23 cellular contexts compared by ENCODE assay signal in genomic region chr16:52455549-52456277, GRCh38.
A peak's percentile ranks its signal among the peaks of the same experiment; 100 is the strongest.
DNase-seq lines count a peak whose midpoint lies in the region; ATAC-seq, FAIRE-seq and TF ChIP-seq lines count a peak whose summit lies in the region.
"Had no signal": no experiment of that assay in that cellular context is flagged by ENCODE, and none has a peak within 500 bp of the region (broad histone marks: within the 10 kb centered on the region; RNA-seq: fewer than 3 reads in every experiment).

No MANE protein-coding gene starts in this region.

- H3K27ac ChIP-seq in astrocyte (ENCODE audit: low read depth, low read length) = no peak overlapping the region
- no peak overlapping the region for H3K27ac ChIP-seq in smooth muscle cell (ENCODE audit: low read depth)
- H3K27ac ChIP-seq: C4-2B had no signal

- H3K27ac Mint-ChIP-seq in Caco-2 (ENCODE audit: unreplicated experiment) (peak overlapping the region; percentile 42), astrocyte (ENCODE audit: unreplicated experiment) (peak overlapping the region; percentile 92)
- H3K27ac Mint-ChIP-seq: CD8-positive, alpha-beta memory T cell had no signal

- no peak overlapping the region for H3K4me3 Mint-ChIP-seq in Caco-2 (ENCODE audit: unreplicated experiment)
- H3K4me3 Mint-ChIP-seq in astrocyte (ENCODE audit: unreplicated experiment) = no peak overlapping the region
- H3K4me3 Mint-ChIP-seq: CD8-positive, alpha-beta memory T cell had no signal

- no peaks in the 10 kb centered on the region for H3K36me3 ChIP-seq in Caco-2 (ENCODE audit: control insufficient read depth, insufficient read depth, low read length)
- H3K36me3 ChIP-seq in astrocyte (ENCODE audit: insufficient read depth, low read length) = no peaks in the 10 kb centered on the region
- no peaks in the 10 kb centered on the region for H3K36me3 ChIP-seq in smooth muscle cell (ENCODE audit: low read depth)
- H3K36me3 ChIP-seq: MG63 had no signal

- CTCF ChIA-PET in Caco-2 (lab: Charles Lee) = no interaction called here

- H3K4me2 ChIP-seq in astrocyte (ENCODE audit: low read length) = no peak overlapping the region
- H3K4me2 ChIP-seq in smooth muscle cell = peak overlapping the region; percentile 66

- H3K9me3 ChIP-seq in Caco-2 = no peaks in the 10 kb centered on the region
- H3K9me3 ChIP-seq in astrocyte (ENCODE audit: insufficient read depth, low read depth, low read length) = no peaks in the 10 kb centered on the region
- no peaks in the 10 kb centered on the region for H3K9me3 ChIP-seq in smooth muscle cell (replicated peaks; ENCODE audit: low read depth)
- H3K9me3 ChIP-seq: MG63 had no signal

- peaks cover 8% of the 10 kb centered on the region for H3K4me1 Mint-ChIP-seq in Caco-2 (ENCODE audit: low read depth, unreplicated experiment)
- peaks cover 20% of the 10 kb centered on the region for H3K4me1 Mint-ChIP-seq in astrocyte (ENCODE audit: low read depth, unreplicated experiment)
- H3K4me1 Mint-ChIP-seq: CD8-positive, alpha-beta memory T cell had no signal

- POLR2A ChIA-PET in Caco-2 (lab: Charles Lee) = no interaction called here

- DNase-seq in Caco-2 = no peak
- no peak for DNase-seq in astrocyte (ENCODE audit: low read depth)
- peak; percentile 20 to 50 for DNase-seq in left colon
- DNase-seq in smooth muscle cell (lab: John Stamatoyannopoulos, UW; ENCODE audit: unreplicated experiment) = no peak
- no peak for DNase-seq in NCI-H226
- no peak for DNase-seq in germinal center (ENCODE audit: low spot score)
- no peak for DNase-seq in COR-L47 (lab: John Stamatoyannopoulos, UW)
- DNase-seq: CD8-positive, alpha-beta memory T cell; EL; GF-D8; MG63; NCI-H1048; NCI-H1417 treated with DMSO at 0.1 percent for 48 hours; NCI-H187; NCI-H446 treated with DMSO at 0.1 percent for 48 hours; NCI-H526 treated with DMSO at 0.1 percent for 48 hours; Right ventricle myocardium superior had no signal

- no peaks in the 10 kb centered on the region for H3K27me3 Mint-ChIP-seq in Caco-2 (ENCODE audit: insufficient read depth, unreplicated experiment)
- no peaks in the 10 kb centered on the region for H3K27me3 Mint-ChIP-seq in astrocyte (ENCODE audit: low read depth, unreplicated experiment)

- whole genome bisulfite sequencing in smooth muscle cell (ENCODE audit: low lambda C conversion rate) = 63% methylated on average over 3 of the region's 3 CpGs

- H4K20me1 ChIP-seq in astrocyte (ENCODE audit: insufficient read depth, low read length) = no peaks in the 10 kb centered on the region
- no peaks in the 10 kb centered on the region for H4K20me1 ChIP-seq in smooth muscle cell (ENCODE audit: low read depth)

- no peak overlapping the region for H2AFZ ChIP-seq in astrocyte (ENCODE audit: low read depth, low read length)
- H2AFZ ChIP-seq in smooth muscle cell (ENCODE audit: low read depth) = no peak overlapping the region

- intact Hi-C loops in Caco-2 (cut with micrococcal nuclease; ENCODE audit: unreplicated experiment) (loop anchor here (10.0 kb wide), 1 partner anchor 119 kb away; no protein-coding TSS in a partner anchor), left colon (cut with DNase I, micrococcal nuclease) (no loop called here)

- H3K9me3 Mint-ChIP-seq in Caco-2 (ENCODE audit: unreplicated experiment) (no peaks in the 10 kb centered on the region), astrocyte (ENCODE audit: unreplicated experiment) (no peaks in the 10 kb centered on the region)

- no peak for FAIRE-seq in astrocyte (lab: Jason Lieb, UNC)
- FAIRE-seq: A204.1, GM19239, H54, K562 had no signal

- H3K4me1 ChIP-seq in Caco-2 (peaks cover 15% of the 10 kb centered on the region), astrocyte (ENCODE audit: insufficient read depth, low read length) (peaks cover 4% of the 10 kb centered on the region), smooth muscle cell (ENCODE audit: low read depth) (peaks cover 24% of the 10 kb centered on the region)

- H3K79me2 ChIP-seq in astrocyte (ENCODE audit: insufficient read depth, low read length) (no peaks in the 10 kb centered on the region), smooth muscle cell (ENCODE audit: low read depth) (no peaks in the 10 kb centered on the region)

- H3F3A ChIP-seq in smooth muscle cell (ENCODE audit: low read depth) = no peaks in the 10 kb centered on the region

- H3K27me3 ChIP-seq in Caco-2 (replicated peaks; ENCODE audit: control insufficient read depth, insufficient read depth, low read length) = no peaks in the 10 kb centered on the region
- no peaks in the 10 kb centered on the region for H3K27me3 ChIP-seq in astrocyte (ENCODE audit: insufficient read depth, low read length)
- H3K27me3 ChIP-seq in smooth muscle cell (ENCODE audit: low read depth) = no peaks in the 10 kb centered on the region
- H3K27me3 ChIP-seq: MG63 had no signal

- H3K36me3 Mint-ChIP-seq in Caco-2 (ENCODE audit: insufficient read depth, unreplicated experiment) (no peaks in the 10 kb centered on the region), astrocyte (ENCODE audit: low read depth, unreplicated experiment) (peaks cover 5% of the 10 kb centered on the region)
- H3K36me3 Mint-ChIP-seq: CD8-positive, alpha-beta memory T cell had no signal

- H3K4me3 ChIP-seq in Caco-2 (ENCODE audit: low read depth, low read length) (no peak overlapping the region), astrocyte (ENCODE audit: insufficient read depth, low read depth, low read length) (no peak overlapping the region), smooth muscle cell (no peak overlapping the region)
- H3K4me3 ChIP-seq: K562, MG63 had no signal

- no TSS peak for BruUV-seq in Caco-2 (replicated peaks; lab: Mats Ljungman, UMichigan)

- no peak overlapping the region for H3K9ac ChIP-seq in astrocyte (ENCODE audit: low read length)
- H3K9ac ChIP-seq in smooth muscle cell (ENCODE audit: low read depth) = no peak overlapping the region

- no peak for TF ChIP-seq CTCF in Caco-2 (IDR thresholded peaks at IDR 0.05; ENCODE audit: insufficient read depth in 1 of 2, low read depth in 1 of 2, low read length in 1 of 2, severe bottlenecking in 1 of 2, unreplicated experiment in 1 of 2)
- no peak for TF ChIP-seq CTCF in astrocyte (IDR thresholded peaks at IDR 0.05; ENCODE audit: insufficient read depth, low read depth, low read length)
- TF ChIP-seq CTCF in smooth muscle cell (IDR thresholded peaks at IDR 0.05; ENCODE audit: borderline replicate concordance, insufficient read depth, poor library complexity, severe bottlenecking) = no peak

- ATAC-seq in left colon (peak; percentile 69), HG03565 (IDR thresholded peaks at IDR 0.05; ENCODE audit: unreplicated experiment) (no peak)
- ATAC-seq: K562 had no signal

Comparison
In these comparisons a context has a peak if more than half of its experiments do, and no peak if none do; other contexts are left out.
1. DNase-seq: peak in left colon (2 of 2); none in Caco-2 (0 of 2), astrocyte (single experiment), smooth muscle cell (single experiment), NCI-H226 (single experiment), germinal center (single experiment) and COR-L47 (single experiment).